ENCODE assay signal across 27 cellular contexts in the genomic region with DNA sequence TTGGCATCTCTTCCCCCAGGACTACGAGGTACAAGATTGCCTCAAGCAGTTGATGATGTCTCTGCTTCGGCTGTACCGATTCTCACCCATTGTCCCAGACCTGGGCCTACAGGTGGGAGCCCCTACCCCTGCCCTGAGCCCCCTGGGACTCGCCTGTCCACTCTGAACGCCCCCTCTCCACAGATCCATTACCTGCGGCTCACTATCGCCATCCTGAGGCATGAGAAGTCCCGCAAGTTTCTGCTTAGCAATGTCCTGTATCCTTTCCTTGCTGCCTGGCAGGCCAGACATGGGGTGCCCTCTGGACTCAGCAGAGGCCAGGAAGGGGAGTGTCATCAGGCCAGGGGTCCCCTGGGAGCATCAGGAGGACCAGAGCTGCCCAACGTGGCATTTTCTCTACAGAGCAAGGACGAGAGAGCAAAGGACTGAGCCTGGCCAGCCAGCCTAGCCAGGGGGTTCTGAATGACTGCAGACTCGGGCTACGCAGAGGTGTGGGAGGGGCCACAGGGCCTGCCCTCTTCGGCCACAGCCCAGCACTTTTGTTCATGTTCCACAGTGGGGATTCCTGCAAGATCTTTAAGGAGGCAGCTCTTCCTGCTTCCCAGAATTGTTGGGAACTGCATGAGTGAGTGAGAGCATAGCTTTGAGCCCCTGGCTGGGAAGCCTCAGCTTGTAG. TPM values are rescaled to one million over a fixed set of nuclear protein-coding genes. Genes with fewer than 3 reads are reported as not detected.
DNase-seq lines count a peak whose midpoint lies in the region; ATAC-seq and TF ChIP-seq lines count a peak whose summit lies in the region.
"Had no signal": no experiment of that assay in that cellular context is flagged by ENCODE, and none has a peak within 500 bp of the region (broad histone marks: within the 10 kb centered on the region; RNA-seq: fewer than 3 reads in every experiment).

No MANE protein-coding gene starts in this region.

- no peaks in the 10 kb centered on the region for H3K9me2 ChIP-seq in GM23338 (ENCODE audit: insufficient read depth)

- no peak overlapping the region for H3K18ac ChIP-seq in mesenchymal stem cell (ENCODE audit: low read depth in 1 of 2, low read length in 2 of 2)

- 81% methylated on average over 13 of the region's 13 CpGs for WGBS in mesenchymal stem cell

- H3K4me1 Mint-ChIP-seq in GM23338, result peaks cover 18% of the 10 kb centered on the region
- H3K4me1 Mint-ChIP-seq: central memory CD8-positive, alpha-beta T cell had no signal

- 0 out of 2 replicates have a peak, but pooled peaks have one; percentile 5 for TF ChIP-seq CTCF in BJ (IDR thresholded peaks at IDR 0.05; ENCODE audit: insufficient read depth, low read depth, low read length)
- peak; percentile 59 to 76 for TF ChIP-seq CTCF in GM23338 (conservative IDR thresholded peaks at IDR 0.05; ENCODE audit: low read depth in 2 of 2)
- TF ChIP-seq CTCF in GM20000 (IDR thresholded peaks at IDR 0.05; ENCODE audit: extremely low read depth, missing control alignments), result no peak

- no peaks in the 10 kb centered on the region for H3K9me3 ChIP-seq in iPS-15b (ENCODE audit: control insufficient read depth, insufficient read depth, low read length)
- H3K9me3 ChIP-seq in mesenchymal stem cell (ENCODE audit: control insufficient read depth, low read length), result no peaks in the 10 kb centered on the region
- H3K9me3 ChIP-seq: esophagus muscularis mucosa, Peyer's patch, thyroid gland had no signal

- no peaks in the 10 kb centered on the region for H3K79me2 ChIP-seq in GM23338 (replicated peaks; ENCODE audit: insufficient read depth)

- H2BK5ac ChIP-seq in mesenchymal stem cell (ENCODE audit: low read depth, low read length, poor library complexity, severe bottlenecking), result no peak overlapping the region

- peaks cover 17% of the 10 kb centered on the region for H3K27me3 Mint-ChIP-seq in GM23338 (ENCODE audit: insufficient read depth, low read depth, poor library complexity)
- H3K27me3 Mint-ChIP-seq: CD4-positive, alpha-beta memory T cell; central memory CD8-positive, alpha-beta T cell; progenitor cell of endocrine pancreas had no signal

- H3K27ac ChIP-seq in GM23338 (ENCODE audit: low read depth) (0 out of 2 replicates have a peak overlapping the region, but pooled peaks have one; percentile 39), mesenchymal stem cell (ENCODE audit: low read length, poor library complexity, severe bottlenecking) (no peak overlapping the region)
- H3K27ac ChIP-seq: esophagus muscularis mucosa, Peyer's patch, skin epidermis, thyroid gland had no signal

- H2AK5ac ChIP-seq in mesenchymal stem cell (ENCODE audit: low read length, severe bottlenecking), result no peak overlapping the region

- H3K14ac ChIP-seq in mesenchymal stem cell (ENCODE audit: low read length in 2 of 2), result no peak overlapping the region

- no peaks in the 10 kb centered on the region for H3K27me3 ChIP-seq in BJ (ENCODE audit: control insufficient read depth, insufficient read depth, low read length)
- H3K27me3 ChIP-seq in GM23338 (ENCODE audit: insufficient read depth), result no peaks in the 10 kb centered on the region
- no peaks in the 10 kb centered on the region for H3K27me3 ChIP-seq in iPS-15b (ENCODE audit: control insufficient read depth, insufficient read depth, low read length)
- no peaks in the 10 kb centered on the region for H3K27me3 ChIP-seq in mesenchymal stem cell (ENCODE audit: control insufficient read depth in 1 of 2, insufficient read depth in 1 of 2, low read length in 2 of 2)
- H3K27me3 ChIP-seq: esophagus muscularis mucosa, Peyer's patch, thyroid gland had no signal

- H2BK120ac ChIP-seq in mesenchymal stem cell (ENCODE audit: low read depth, low read length), result no peak overlapping the region

- in situ Hi-C loops in SK-MEL-5 (cut with HindIII; ENCODE audit: low pct_unique_long_range_greater_than_20kb, low sequenced_read_pairs), result no loop called here

- H3K4me3 ChIP-seq in BJ (ENCODE audit: low read depth, low read length) (no peak overlapping the region), GM23338 (no peak overlapping the region), iPS-15b (ENCODE audit: low read depth, low read length) (no peak overlapping the region), mesenchymal stem cell (ENCODE audit: insufficient read depth in 1 of 2, low read depth in 1 of 2, low read length in 2 of 2) (no peak overlapping the region)
- H3K4me3 ChIP-seq: esophagus muscularis mucosa, Peyer's patch, skin epidermis, thyroid gland had no signal

- H2AFZ ChIP-seq in GM23338 (no peak overlapping the region), mesenchymal stem cell (ENCODE audit: low read depth, low read length) (no peak overlapping the region)

- ATAC-seq in GM23338 (peak; percentile 41), HG02588 (IDR thresholded peaks at IDR 0.05; ENCODE audit: unreplicated experiment) (no peak)

- no peaks in the 10 kb centered on the region for H3K9me3 Mint-ChIP-seq in GM23338
- H3K9me3 Mint-ChIP-seq: CD4-positive, alpha-beta memory T cell; central memory CD8-positive, alpha-beta T cell had no signal

- H3K36me3 Mint-ChIP-seq in GM23338 (ENCODE audit: low read depth), result peaks cover 8% of the 10 kb centered on the region

- no peaks in the 10 kb centered on the region for H3K4me1 ChIP-seq in GM23338 (ENCODE audit: insufficient read depth)
- H3K4me1 ChIP-seq in iPS-15b (ENCODE audit: control insufficient read depth, insufficient read depth, low read length), result no peaks in the 10 kb centered on the region
- H3K4me1 ChIP-seq in mesenchymal stem cell (ENCODE audit: control insufficient read depth, insufficient read depth, low read depth, low read length), result peaks cover 13% of the 10 kb centered on the region
- H3K4me1 ChIP-seq: Peyer's patch, thyroid gland had no signal

- H3K4me2 ChIP-seq in GM23338 (no peak overlapping the region), mesenchymal stem cell (ENCODE audit: low read length, poor library complexity, severe bottlenecking) (no peak overlapping the region)

- H4K8ac ChIP-seq in mesenchymal stem cell (ENCODE audit: low read length), result no peak overlapping the region

- peaks cover 5% of the 10 kb centered on the region; the same call in 1 of the 2 replicates for H4K20me1 ChIP-seq in GM23338 (replicated peaks; ENCODE audit: insufficient read depth)

- DNase-seq in BJ (ENCODE audit: low read depth), result no peak
- DNase-seq in GM23338 (ENCODE audit: low spot score), result peak; percentile 71
- peak; percentile 24 for DNase-seq in SK-MEL-5 (ENCODE audit: low read depth, low spot score)
- no peak for DNase-seq in mesenchymal stem cell
- no peak for DNase-seq in NCI-H187 treated with DMSO at 0.1 percent for 48 hours (lab: John Stamatoyannopoulos, UW)
- no peak for DNase-seq in GM20000 (ENCODE audit: low spot score)
- DNase-seq: activated naive CD4-positive, alpha-beta T cell treated with anti-CD3 and anti-CD28 coated beads, Interleukin-2, amount 50 U/mL, for 16 hours; anterior cingulate cortex; effector CD4-positive, alpha-beta T cell; KBM-7; midbrain; MV-4-11; NCI-H187; NCI-H345; Peyer's patch; stimulated activated CD4-positive, alpha-beta T cell treated with anti-CD3 and anti-CD28 coated beads, Interleukin-2, amount 100 ng/mL, for 24 hours; stimulated activated naive CD4-positive, alpha-beta T cell treated with Interleukin-2 at 50 U/mL for 16 hours; T-helper 9 cell; thyroid gland had no signal

- H3K4ac ChIP-seq in mesenchymal stem cell (ENCODE audit: low read depth in 1 of 2, low read length in 2 of 2), result no peak overlapping the region

- H3K23ac ChIP-seq in mesenchymal stem cell (ENCODE audit: low read length in 2 of 2), result no peak overlapping the region

- H2BK15ac ChIP-seq in mesenchymal stem cell (ENCODE audit: low read depth, poor library complexity, severe bottlenecking), result no peak overlapping the region

- no peak overlapping the region for H3K27ac Mint-ChIP-seq in GM23338
- H3K27ac Mint-ChIP-seq: progenitor cell of endocrine pancreas had no signal

- H4K91ac ChIP-seq in mesenchymal stem cell (ENCODE audit: low read length), result no peak overlapping the region

- H3K36me3 ChIP-seq in BJ (ENCODE audit: control insufficient read depth, insufficient read depth, low read length), result peaks cover 42% of the 10 kb centered on the region
- H3K36me3 ChIP-seq in GM23338 (ENCODE audit: insufficient read depth), result no peaks in the 10 kb centered on the region
- peaks cover 30% of the 10 kb centered on the region for H3K36me3 ChIP-seq in iPS-15b (ENCODE audit: control insufficient read depth, insufficient read depth, low read length)
- H3K36me3 ChIP-seq in mesenchymal stem cell (ENCODE audit: control insufficient read depth in 1 of 2, insufficient read depth in 2 of 2, low read depth in 1 of 2, low read length in 2 of 2), result peaks cover 55 to 84% of the 10 kb centered on the region in 2 experiments

- POLR2A ChIA-PET in BJ (lab: Charles Lee), result no interaction called here

- no peak overlapping the region for H2BK12ac ChIP-seq in mesenchymal stem cell (ENCODE audit: low read length in 2 of 2)

- CTCF ChIA-PET in BJ (lab: Yijun Ruan, JAX), result interaction anchor here (0.6 to 4.9 kb wide), 15 partner anchors 8 to 864 kb away, joined by 3 to 31 read pairs (median 5); partner anchors contain the start of genes AMIGO3, INKA1, MST1 and RNF123

- peak overlapping the region; percentile 26 for H3K9ac ChIP-seq in iPS-15b (ENCODE audit: low read depth, low read length)
- H3K9ac ChIP-seq in mesenchymal stem cell (ENCODE audit: low read length), result no peak overlapping the region

- no peak overlapping the region for H3K4me3 Mint-ChIP-seq in GM23338
- H3K4me3 Mint-ChIP-seq: CD4-positive, alpha-beta memory T cell; central memory CD8-positive, alpha-beta T cell had no signal

- peaks cover 7% of the 10 kb centered on the region for H3K79me1 ChIP-seq in mesenchymal stem cell (replicated peaks; ENCODE audit: low read length, poor library complexity, severe bottlenecking)

- H3F3A ChIP-seq in GM23338 (replicated peaks; ENCODE audit: low read depth), result no peaks in the 10 kb centered on the region; the same call in 1 of the 2 replicates

RNA-seq across cellular contexts. Expression of gene RNF123, which starts 11.2 kb away (rescaled TPM):
- polyA plus RNA-seq in BJ (2011; rRNA removed) (28.8 and 61.2 TPM in 2 replicates), GM23338 (2016; fragmentation: Nextera tagmentation; extraction: Ambion mirVana) (13.2 and 14.6 TPM in 2 replicates)
- 32.6 and 50.6 TPM in 2 replicates for polyA minus RNA-seq in BJ (2011; rRNA and poly(A)+ RNA removed)
- total RNA-seq in GM23338 (2014; rRNA removed; shearing (Covaris generic)), result 24.4 and 32.5 TPM in 2 replicates
- total RNA-seq in SK-MEL-5 (2014; rRNA removed; shearing (Covaris generic)), result 33.5 and 34.2 TPM in 2 replicates
- 76.9 and 94.6 TPM in 2 replicates for polyA plus RNA-seq in SK-MEL-5 (2015; cell fraction: cytosol; rRNA removed)
- polyA plus RNA-seq in SK-MEL-5 (2015; cell fraction: nucleus; rRNA removed), result 152 and 186 TPM in 2 replicates
- 24.4 TPM for polyA plus RNA-seq in mesenchymal stem cell (2013, experiment 1 of 2)
- 22.4 TPM for polyA plus RNA-seq in mesenchymal stem cell (2013, experiment 2 of 2)

RNA-seq across cellular contexts. Expression of gene MST1, which starts 11.3 kb away (rescaled TPM):
- 5.5 and 10.7 TPM in 2 replicates for polyA plus RNA-seq in BJ (2011; rRNA removed)
- 1.0 and 5.0 TPM in 2 replicates for polyA minus RNA-seq in BJ (2011; rRNA and poly(A)+ RNA removed)
- total RNA-seq in GM23338 (2014; rRNA removed; shearing (Covaris generic)), result 8.7 and 11.1 TPM in 2 replicates
- 5.0 and 5.9 TPM in 2 replicates for polyA plus RNA-seq in GM23338 (2016; fragmentation: Nextera tagmentation; extraction: Ambion mirVana)
- total RNA-seq in SK-MEL-5 (2014; rRNA removed; shearing (Covaris generic)), result 4.3 and 5.4 TPM in 2 replicates
- 1.4 and 2.9 TPM in 2 replicates for polyA plus RNA-seq in SK-MEL-5 (2015; cell fraction: cytosol; rRNA removed)
- polyA plus RNA-seq in SK-MEL-5 (2015; cell fraction: nucleus; rRNA removed), result 169 and 191 TPM in 2 replicates
- 7.8 TPM for polyA plus RNA-seq in mesenchymal stem cell (2013, experiment 1 of 2)
- 7.5 TPM for polyA plus RNA-seq in mesenchymal stem cell (2013, experiment 2 of 2)

RNA-seq across cellular contexts. Expression of gene AMIGO3, which starts 18.9 kb away (rescaled TPM):
- polyA plus RNA-seq in BJ (2011; rRNA removed) (not detected in 2 replicates), GM23338 (2016; fragmentation: Nextera tagmentation; extraction: Ambion mirVana) (2.9 and 3.5 TPM in 2 replicates)
- 0.26 TPM in 1 of 2 replicates, not detected in the other for polyA minus RNA-seq in BJ (2011; rRNA and poly(A)+ RNA removed)
- total RNA-seq in GM23338 (2014; rRNA removed; shearing (Covaris generic)), result 8.2 and 10.4 TPM in 2 replicates
- 0.32 and 0.34 TPM in 2 replicates for total RNA-seq in SK-MEL-5 (2014; rRNA removed; shearing (Covaris generic))
- 1.1 and 2.0 TPM in 2 replicates for polyA plus RNA-seq in SK-MEL-5 (2015; cell fraction: cytosol; rRNA removed)
- 6.6 and 13.3 TPM in 2 replicates for polyA plus RNA-seq in SK-MEL-5 (2015; cell fraction: nucleus; rRNA removed)
- 1.2 TPM for polyA plus RNA-seq in mesenchymal stem cell (2013, experiment 1 of 2)
- polyA plus RNA-seq in mesenchymal stem cell (2013, experiment 2 of 2), result 1.2 TPM
- total RNA-seq: CD4-positive, alpha-beta memory T cell; left lobe of liver had no signal
- polyA plus RNA-seq: CD4-positive, alpha-beta memory T cell had no signal

RNA-seq across cellular contexts. Expression of gene GMPPB, which starts 23.2 kb away (rescaled TPM):
- 19.0 and 30.0 TPM in 2 replicates for polyA plus RNA-seq in BJ (2011; rRNA removed)
- 15.3 and 23.1 TPM in 2 replicates for polyA minus RNA-seq in BJ (2011; rRNA and poly(A)+ RNA removed)
- total RNA-seq in GM23338 (2014; rRNA removed; shearing (Covaris generic)), result 29.4 and 36.1 TPM in 2 replicates
- polyA plus RNA-seq in GM23338 (2016; fragmentation: Nextera tagmentation; extraction: Ambion mirVana), result 7.8 and 10.2 TPM in 2 replicates
- total RNA-seq in SK-MEL-5 (2014; rRNA removed; shearing (Covaris generic)), result 24.3 and 24.6 TPM in 2 replicates
- polyA plus RNA-seq in SK-MEL-5 (2015; cell fraction: cytosol; rRNA removed), result 22.7 and 24.4 TPM in 2 replicates
- polyA plus RNA-seq in SK-MEL-5 (2015; cell fraction: nucleus; rRNA removed), result 47.2 and 55.8 TPM in 2 replicates
- polyA plus RNA-seq in mesenchymal stem cell (2013, experiment 1 of 2), result 16.4 TPM
- polyA plus RNA-seq in mesenchymal stem cell (2013, experiment 2 of 2), result 16.4 TPM

RNA-seq across cellular contexts. Expression of gene APEH, which starts 26.4 kb away (rescaled TPM):
- 105 and 165 TPM in 2 replicates for polyA plus RNA-seq in BJ (2011; rRNA removed)
- 137 and 228 TPM in 2 replicates for polyA minus RNA-seq in BJ (2011; rRNA and poly(A)+ RNA removed)
- 202 and 264 TPM in 2 replicates for total RNA-seq in GM23338 (2014; rRNA removed; shearing (Covaris generic))
- 170 and 178 TPM in 2 replicates for polyA plus RNA-seq in GM23338 (2016; fragmentation: Nextera tagmentation; extraction: Ambion mirVana)
- 231 and 246 TPM in 2 replicates for total RNA-seq in SK-MEL-5 (2014; rRNA removed; shearing (Covaris generic))
- 225 and 264 TPM in 2 replicates for polyA plus RNA-seq in SK-MEL-5 (2015; cell fraction: cytosol; rRNA removed)
- polyA plus RNA-seq in SK-MEL-5 (2015; cell fraction: nucleus; rRNA removed), result 319 and 330 TPM in 2 replicates
- polyA plus RNA-seq in mesenchymal stem cell (2013, experiment 1 of 2), result 46.0 TPM
- 44.5 TPM for polyA plus RNA-seq in mesenchymal stem cell (2013, experiment 2 of 2)

Comparison
In these comparisons a context has a peak if more than half of its experiments do, and no peak if none do; other contexts are left out.
1. DNase-seq: peak in GM23338 (single experiment) and SK-MEL-5 (single experiment); none in BJ (single experiment), mesenchymal stem cell (single experiment), NCI-H187 treated with DMSO at 0.1 percent for 48 hours (single experiment) and GM20000 (single experiment).